ENCODE assay signal across 27 cellular contexts in the genomic region with DNA sequence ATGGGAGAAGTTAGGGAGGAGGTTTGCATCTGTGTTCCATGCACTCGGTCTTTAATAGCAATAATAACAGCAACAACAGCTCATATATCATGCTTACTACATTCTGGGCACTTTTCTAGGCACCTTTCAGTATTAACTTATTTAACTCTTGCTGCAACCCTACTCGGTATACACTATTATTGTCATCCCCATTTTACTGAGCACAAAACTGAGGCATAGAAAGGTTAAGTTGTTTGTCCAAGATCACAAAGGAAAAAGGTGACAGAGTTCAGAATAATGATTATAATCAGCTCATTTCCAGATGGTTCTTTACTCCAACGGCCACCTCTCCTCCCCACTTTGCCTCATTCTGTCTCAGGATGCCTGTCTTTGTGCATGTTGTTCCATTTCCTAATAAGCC.
"Had no signal": no experiment of that assay in that cellular context is flagged by ENCODE, and none has a peak within 500 bp of the region (broad histone marks: within the 10 kb centered on the region; RNA-seq: fewer than 3 reads in every experiment).

No MANE protein-coding gene starts in this region.

- H3K36me3 ChIP-seq: suprapubic skin, thoracic aorta, thyroid gland, transverse colon, upper lobe of left lung, upper lobe of right lung, uterus had no signal

- H3K4me3 ChIP-seq: stomach, suprapubic skin, testis, thoracic aorta, thyroid gland, tibial artery, tibial nerve, transverse colon, upper lobe of left lung, upper lobe of right lung, uterus, vagina had no signal

- H3K27me3 ChIP-seq: stomach, suprapubic skin, testis, thyroid gland, tibial artery, tibial nerve, transverse colon, upper lobe of left lung, upper lobe of right lung, uterus, vagina had no signal

- FAIRE-seq: urothelium cell line had no signal

- DNase-seq: stimulated activated CD4-positive, alpha-beta T cell treated with anti-CD3 and anti-CD28 coated beads, Interleukin-2, amount 100 ng/mL, for 48 hours; stimulated activated CD4-positive, alpha-beta T cell treated with anti-CD3 and anti-CD28 coated beads, Interleukin-4, amount 100 ng/mL, for 1 hour; stimulated activated CD4-positive, alpha-beta T cell treated with anti-CD3 and anti-CD28 coated beads, Interleukin-4, amount 100 ng/mL, for 24 hours; stimulated activated CD4-positive, alpha-beta T cell treated with anti-CD3 and anti-CD28 coated beads, Interleukin-4, amount 100 ng/mL, for 4 hours; stimulated activated CD8-positive, alpha-beta memory T cell treated with anti-CD3 and anti-CD28 coated beads, Interleukin-4, amount 100 ng/mL, for 48 hours; stimulated activated naive B cell treated with anti-CD40 and anti-IgM and Interleukin-4, amounts not matched to agents 10 μg/mL and 1 μg/mL and 100 μg/mL, for 72 hours; stimulated activated naive CD4-positive, alpha-beta T cell; stimulated activated naive CD4-positive, alpha-beta T cell treated with Interleukin-2 at 50 U/mL for 16 hours; stimulated activated naive CD8-positive, alpha-beta T cell treated with anti-CD3 and anti-CD28 coated beads, Interleukin-15, amount 100 ng/mL, for 72 hours; stimulated activated naive CD8-positive, alpha-beta T cell treated with anti-CD3 and anti-CD28 coated beads, Interleukin-15, Interleukin-2, amounts not matched to agents 100 U/mL and 50 U/mL, for 24 hours; stomach; substantia nigra; testis; thyroid gland; tibial artery; transverse colon; trophoblast cell; upper lobe of left lung; upper lobe of right lung; uterus had no signal

- H3K9me3 ChIP-seq: stomach, suprapubic skin, testis, thoracic aorta, thyroid gland, tibial artery, tibial nerve, transverse colon, upper lobe of left lung, upper lobe of right lung, uterus, vagina had no signal

- H3K4me1 ChIP-seq: stomach, testis, thyroid gland, tibial artery, tibial nerve, transverse colon, upper lobe of left lung, upper lobe of right lung, uterus, vagina had no signal

- ATAC-seq: stimulated activated effector memory CD8-positive, alpha-beta T cell treated with anti-CD3 and anti-CD28 coated beads, Interleukin-12 subunit alpha, Interleukin-12 subunit beta, amount 100 ng/mL, for 72 hours; stimulated activated memory B cell treated with anti-CD40 and anti-IgM and Interleukin-4, amounts not matched to agents 10 μg/mL and 1 μg/mL and 100 μg/mL, for 72 hours; stimulated activated naive B cell treated with anti-CD40 and anti-IgM and Interleukin-4, amounts not matched to agents 10 μg/mL and 1 μg/mL and 100 μg/mL, for 72 hours; stimulated activated naive CD8-positive, alpha-beta T cell treated with anti-CD3 and anti-CD28 coated beads, Interleukin-15, amount 100 ng/mL, for 72 hours; stimulated activated naive CD8-positive, alpha-beta T cell treated with anti-CD3 and anti-CD28 coated beads, Interleukin-15, Interleukin-2, amounts not matched to agents 100 U/mL and 50 U/mL, for 24 hours; upper lobe of right lung had no signal

- H3K27ac ChIP-seq: stomach, suprapubic skin, testis, thoracic aorta, thyroid gland, tibial artery, tibial nerve, transverse colon, upper lobe of left lung, upper lobe of right lung, uterus, vagina had no signal
